Comparison of ENCODE assay signal across 16 cellular contexts in the genomic region with DNA sequence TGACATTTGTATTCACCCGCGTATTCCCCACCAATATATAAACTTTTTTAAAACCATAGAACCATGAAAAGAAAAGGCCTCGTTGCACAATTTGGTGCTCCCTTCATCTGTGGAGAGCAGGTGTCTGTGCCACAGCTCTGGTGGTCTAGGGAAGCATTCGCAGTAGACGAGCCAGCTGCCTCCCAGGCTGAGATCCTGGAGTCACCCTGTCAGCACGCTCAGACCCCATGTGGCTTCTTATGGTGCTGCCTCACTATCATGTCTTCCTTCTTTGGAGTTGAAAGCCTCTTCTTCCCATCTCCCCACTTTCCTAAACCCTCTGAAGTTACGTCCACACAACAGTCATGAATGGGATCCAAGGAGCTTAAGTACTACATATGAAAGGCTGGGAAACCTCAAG. TPM values are rescaled to one million over a fixed set of nuclear protein-coding genes. Genes with fewer than 3 reads are reported as not detected.
A peak's percentile ranks its signal among the peaks of the same experiment; 100 is the strongest.
DNase-seq lines count a peak whose midpoint lies in the region; TF ChIP-seq lines count a peak whose summit lies in the region.
"Had no signal": no experiment of that assay in that cellular context is flagged by ENCODE, and none has a peak within 500 bp of the region (broad histone marks: within the 10 kb centered on the region; RNA-seq: fewer than 3 reads in every experiment).

No MANE protein-coding gene starts in this region.

- H3K36me3 ChIP-seq in BLaER1 treated with 17β-estradiol and CSF1 and Interleukin-3, amounts not matched to agents 10 nM and 100 nM = no peaks in the 10 kb centered on the region
- H3K36me3 ChIP-seq in A673 (ENCODE audit: insufficient read depth, low read length, poor library complexity, severe bottlenecking) = no peaks in the 10 kb centered on the region

- H3K9ac ChIP-seq in BLaER1 treated with 17β-estradiol and CSF1 and Interleukin-3, amounts not matched to agents 10 nM and 100 nM = no peak overlapping the region

- peak overlapping the region in 6 of 11 experiments; percentile 12 to 28 (median 21); a peak in 6 of 22 replicates for H3K4me2 ChIP-seq in BLaER1 treated with 17β-estradiol and CSF1 and Interleukin-3, amounts not matched to agents 10 nM and 100 nM

- no peak overlapping the region for H3K4me3 ChIP-seq in BLaER1 treated with 17β-estradiol and CSF1 and Interleukin-3, amounts not matched to agents 10 nM and 100 nM
- H3K4me3 ChIP-seq in Jurkat, Clone E6-1 (ENCODE audit: low read length) = no peak overlapping the region
- no peak overlapping the region for H3K4me3 ChIP-seq in A673 (ENCODE audit: low read depth, low read length, poor library complexity, severe bottlenecking)
- H3K4me3 ChIP-seq: GM12878 had no signal

- H3K27me3 ChIP-seq in BLaER1 treated with 17β-estradiol and CSF1 and Interleukin-3, amounts not matched to agents 10 nM and 100 nM = no peaks in the 10 kb centered on the region
- H3K27me3 ChIP-seq in A673 (replicated peaks; ENCODE audit: insufficient read depth, low read depth, low read length, poor library complexity) = peaks cover 8% of the 10 kb centered on the region

- peak; percentile 35 for DNase-seq in Jurkat, Clone E6-1 (ENCODE audit: low read depth, low spot score)
- DNase-seq in stimulated activated CD4-positive, alpha-beta T cell treated with anti-CD3 and anti-CD28 coated beads, Interleukin-2, amount 100 ng/mL, for 24 hours = no peak
- DNase-seq in A673 (ENCODE audit: low spot score) (no peak), RPMI8226 (no peak)
- DNase-seq: 8988T; AML-193; Caco-2; Calu3; CD4-positive, alpha-beta T cell; DMS79 treated with DMSO at 0.1 percent for 48 hours; EL; GDM1 had no signal

- H3K4me1 ChIP-seq in BLaER1 treated with 17β-estradiol and CSF1 and Interleukin-3, amounts not matched to agents 10 nM and 100 nM = peaks cover 0 to 20% (median 11%) of the 10 kb centered on the region in 10 experiments; a peak in 12 of 20 replicates
- no peaks in the 10 kb centered on the region for H3K4me1 ChIP-seq in A673 (ENCODE audit: insufficient read depth, low read length, poor library complexity, severe bottlenecking)
- H3K4me1 ChIP-seq: Caco-2 had no signal

- CTCF ChIA-PET in A673 (lab: Charles Lee) = no interaction called here

- intact Hi-C loops in A673 (cut with micrococcal nuclease; ENCODE audit: unreplicated experiment) = no loop called here

- BruUV-seq in A673 (replicated peaks; lab: Mats Ljungman, UMichigan) = no TSS peak

- no peak overlapping the region for H3K27ac ChIP-seq in BLaER1 treated with 17β-estradiol and CSF1 and Interleukin-3, amounts not matched to agents 10 nM and 100 nM
- H3K27ac ChIP-seq in A673 (ENCODE audit: low read depth, low read length, poor library complexity, severe bottlenecking) = no peak overlapping the region
- H3K27ac ChIP-seq: C4-2B had no signal

- H3K9me3 ChIP-seq in BLaER1 treated with 17β-estradiol and CSF1 and Interleukin-3, amounts not matched to agents 10 nM and 100 nM (replicated peaks in 1 of 11) = peaks cover 0 to 11% (median 3%) of the 10 kb centered on the region in 11 experiments; a peak in 6 of 22 replicates
- H3K9me3 ChIP-seq in A673 (ENCODE audit: low read depth, low read length, poor library complexity, severe bottlenecking) = no peaks in the 10 kb centered on the region
- H3K9me3 ChIP-seq: Caco-2 had no signal

- POLR2A ChIA-PET in A673 (lab: Charles Lee; ENCODE audit: low non-redundant PET) = no interaction called here

- no peaks in the 10 kb centered on the region for H4K20me1 ChIP-seq in BLaER1 treated with 17β-estradiol and CSF1 and Interleukin-3, amounts not matched to agents 10 nM and 100 nM

- TF ChIP-seq CTCF in A673 (conservative IDR thresholded peaks at IDR 0.05; ENCODE audit: low read depth, low read length) = no peak

RNA-seq across cellular contexts. Expression of gene ACKR3, which starts 38.4 kb away (rescaled TPM):
- 2.1 TPM for polyA plus RNA-seq in Jurkat, Clone E6-1 (2012; ENCODE audit: insufficient read depth, insufficient read length)
- total RNA-seq in A673 (2021) = 0.31 and 0.52 TPM in 2 replicates
- total RNA-seq: G401 had no signal
